Comparison of ENCODE assay signal across 1 cellular context in genomic region chr13:27810009-27810408, GRCh38.
A peak's percentile ranks its signal among the peaks of the same experiment; 100 is the strongest.
TF ChIP-seq lines count a peak whose summit lies in the region.

No MANE protein-coding gene starts in this region.

TF ChIP-seq in H1, 55 proteins besides CTCF, POLR2A, EP300 and RAD21:
- TF ChIP-seq ATF2 (IDR thresholded peaks at IDR 0.05; ENCODE audit: low read length) (no peak), MAFK (IDR thresholded peaks at IDR 0.05; ENCODE audit: low read depth, low read length) (peak; percentile 27; the same call in 1 of the 2 replicates), JUND (IDR thresholded peaks at IDR 0.05; ENCODE audit: low read length) (no peak)
